2 cellular contexts compared by ENCODE assay signal in the genomic region with DNA sequence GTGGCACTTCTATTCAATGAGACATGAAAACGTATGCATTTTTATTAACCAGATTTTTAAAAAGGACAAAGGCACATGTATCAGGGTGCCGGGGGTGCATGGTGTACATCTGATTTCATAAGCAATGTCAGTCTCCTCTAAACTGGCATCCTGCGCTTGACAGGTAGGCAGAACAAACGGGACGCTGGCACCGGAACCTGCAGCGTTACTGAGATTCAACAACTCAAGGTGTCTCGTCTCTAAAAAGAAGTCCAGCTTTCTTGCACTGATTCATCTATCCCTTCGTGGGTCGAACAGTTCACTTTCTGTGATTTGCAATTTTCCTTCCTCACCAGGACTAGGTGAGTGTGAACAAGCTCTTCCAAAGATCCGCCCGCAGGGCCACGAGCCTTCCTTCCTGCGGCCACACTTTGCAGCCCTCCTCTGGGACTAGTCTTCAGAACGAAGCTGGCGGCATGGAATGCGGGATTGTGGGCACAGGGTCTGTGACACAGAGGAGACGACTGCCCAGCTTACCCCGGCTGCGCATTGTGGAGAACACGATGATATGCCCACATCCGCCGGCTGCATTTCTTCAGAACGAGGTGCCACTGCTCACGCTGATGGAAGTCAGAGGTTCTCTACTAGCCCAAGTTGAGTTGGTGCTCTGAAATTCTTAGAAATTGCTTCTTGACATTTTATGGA.
TF ChIP-seq lines count a peak whose summit lies in the region.

No MANE protein-coding gene starts in this region.

TF ChIP-seq in SK-N-SH, 30 proteins besides CTCF, POLR2A, EP300 and RAD21 (continued from another document):
- no peak for TF ChIP-seq TAF1 (IDR thresholded peaks at IDR 0.05; ENCODE audit: borderline replicate concordance, low read depth, low read length)
- no peak for TF ChIP-seq CHD2 (IDR thresholded peaks at IDR 0.05; ENCODE audit: low read length, partially characterized antibody)
- TF ChIP-seq, protein P1, sequence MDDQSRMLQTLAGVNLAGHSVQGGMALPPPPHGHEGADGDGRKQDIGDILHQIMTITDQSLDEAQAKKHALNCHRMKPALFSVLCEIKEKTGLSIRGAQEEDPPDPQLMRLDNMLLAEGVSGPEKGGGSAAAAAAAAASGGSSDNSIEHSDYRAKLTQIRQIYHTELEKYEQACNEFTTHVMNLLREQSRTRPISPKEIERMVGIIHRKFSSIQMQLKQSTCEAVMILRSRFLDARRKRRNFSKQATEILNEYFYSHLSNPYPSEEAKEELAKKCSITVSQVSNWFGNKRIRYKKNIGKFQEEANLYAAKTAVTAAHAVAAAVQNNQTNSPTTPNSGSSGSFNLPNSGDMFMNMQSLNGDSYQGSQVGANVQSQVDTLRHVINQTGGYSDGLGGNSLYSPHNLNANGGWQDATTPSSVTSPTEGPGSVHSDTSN (IDR thresholded peaks at IDR 0.05) = no peak
- no peak for TF ChIP-seq FOSL2 (IDR thresholded peaks at IDR 0.05; ENCODE audit: borderline replicate concordance, low read depth)
- TF ChIP-seq, protein P2, sequence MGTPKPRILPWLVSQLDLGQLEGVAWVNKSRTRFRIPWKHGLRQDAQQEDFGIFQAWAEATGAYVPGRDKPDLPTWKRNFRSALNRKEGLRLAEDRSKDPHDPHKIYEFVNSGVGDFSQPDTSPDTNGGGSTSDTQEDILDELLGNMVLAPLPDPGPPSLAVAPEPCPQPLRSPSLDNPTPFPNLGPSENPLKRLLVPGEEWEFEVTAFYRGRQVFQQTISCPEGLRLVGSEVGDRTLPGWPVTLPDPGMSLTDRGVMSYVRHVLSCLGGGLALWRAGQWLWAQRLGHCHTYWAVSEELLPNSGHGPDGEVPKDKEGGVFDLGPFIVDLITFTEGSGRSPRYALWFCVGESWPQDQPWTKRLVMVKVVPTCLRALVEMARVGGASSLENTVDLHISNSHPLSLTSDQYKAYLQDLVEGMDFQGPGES (IDR thresholded peaks at IDR 0.05; ENCODE audit: low read depth, low read length) = no peak
- no peak for TF ChIP-seq POLR2AphosphoS5 (IDR thresholded peaks at IDR 0.05; ENCODE audit: low read depth, low read length)
- no peak for TF ChIP-seq NRF1 (IDR thresholded peaks at IDR 0.05; ENCODE audit: low read depth, low read length)
- TF ChIP-seq, protein P3, sequence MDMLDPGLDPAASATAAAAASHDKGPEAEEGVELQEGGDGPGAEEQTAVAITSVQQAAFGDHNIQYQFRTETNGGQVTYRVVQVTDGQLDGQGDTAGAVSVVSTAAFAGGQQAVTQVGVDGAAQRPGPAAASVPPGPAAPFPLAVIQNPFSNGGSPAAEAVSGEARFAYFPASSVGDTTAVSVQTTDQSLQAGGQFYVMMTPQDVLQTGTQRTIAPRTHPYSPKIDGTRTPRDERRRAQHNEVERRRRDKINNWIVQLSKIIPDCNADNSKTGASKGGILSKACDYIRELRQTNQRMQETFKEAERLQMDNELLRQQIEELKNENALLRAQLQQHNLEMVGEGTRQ (IDR thresholded peaks at IDR 0.05; ENCODE audit: borderline replicate concordance, low read depth, low read length) = no peak
TF ChIP-seq in SK-N-SH: peak in this region for 0.

TF ChIP-seq in SK-N-SH treated with all-trans-retinoic acid at 6 μM for 48 hours, 23 proteins besides CTCF, POLR2A, EP300 and RAD21 (continued from another document):
- TF ChIP-seq ZFP3 (CRISPR knock-in tag; IDR thresholded peaks at IDR 0.05) (no peak), GLIS3 (CRISPR knock-in tag; IDR thresholded peaks at IDR 0.05) (no peak), ZFP30 (CRISPR knock-in tag; IDR thresholded peaks at IDR 0.05) (no peak), OSR1 (CRISPR knock-in tag; IDR thresholded peaks at IDR 0.05) (no peak), CSDC2 (CRISPR knock-in tag; IDR thresholded peaks at IDR 0.05) (no peak), ESRRG (CRISPR knock-in tag; IDR thresholded peaks at IDR 0.05) (no peak), ZNF8 (CRISPR knock-in tag; IDR thresholded peaks at IDR 0.05) (no peak), ZNF565 (CRISPR knock-in tag; conservative IDR thresholded peaks at IDR 0.05; ENCODE audit: low read depth) (no peak), ARNTL (CRISPR knock-in tag; IDR thresholded peaks at IDR 0.05; ENCODE audit: borderline replicate concordance, low read depth) (no peak), TOX (CRISPR knock-in tag; IDR thresholded peaks at IDR 0.05; ENCODE audit: borderline replicate concordance) (no peak), ISL1 (CRISPR knock-in tag; IDR thresholded peaks at IDR 0.05) (no peak)
- TF ChIP-seq, protein P4, sequence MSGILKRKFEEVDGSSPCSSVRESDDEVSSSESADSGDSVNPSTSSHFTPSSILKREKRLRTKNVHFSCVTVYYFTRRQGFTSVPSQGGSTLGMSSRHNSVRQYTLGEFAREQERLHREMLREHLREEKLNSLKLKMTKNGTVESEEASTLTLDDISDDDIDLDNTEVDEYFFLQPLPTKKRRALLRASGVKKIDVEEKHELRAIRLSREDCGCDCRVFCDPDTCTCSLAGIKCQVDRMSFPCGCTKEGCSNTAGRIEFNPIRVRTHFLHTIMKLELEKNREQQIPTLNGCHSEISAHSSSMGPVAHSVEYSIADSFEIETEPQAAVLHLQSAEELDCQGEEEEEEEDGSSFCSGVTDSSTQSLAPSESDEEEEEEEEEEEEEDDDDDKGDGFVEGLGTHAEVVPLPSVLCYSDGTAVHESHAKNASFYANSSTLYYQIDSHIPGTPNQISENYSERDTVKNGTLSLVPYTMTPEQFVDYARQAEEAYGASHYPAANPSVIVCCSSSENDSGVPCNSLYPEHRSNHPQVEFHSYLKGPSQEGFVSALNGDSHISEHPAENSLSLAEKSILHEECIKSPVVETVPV (CRISPR knock-in tag; IDR thresholded peaks at IDR 0.05) = no peak
- TF ChIP-seq, protein P5, sequence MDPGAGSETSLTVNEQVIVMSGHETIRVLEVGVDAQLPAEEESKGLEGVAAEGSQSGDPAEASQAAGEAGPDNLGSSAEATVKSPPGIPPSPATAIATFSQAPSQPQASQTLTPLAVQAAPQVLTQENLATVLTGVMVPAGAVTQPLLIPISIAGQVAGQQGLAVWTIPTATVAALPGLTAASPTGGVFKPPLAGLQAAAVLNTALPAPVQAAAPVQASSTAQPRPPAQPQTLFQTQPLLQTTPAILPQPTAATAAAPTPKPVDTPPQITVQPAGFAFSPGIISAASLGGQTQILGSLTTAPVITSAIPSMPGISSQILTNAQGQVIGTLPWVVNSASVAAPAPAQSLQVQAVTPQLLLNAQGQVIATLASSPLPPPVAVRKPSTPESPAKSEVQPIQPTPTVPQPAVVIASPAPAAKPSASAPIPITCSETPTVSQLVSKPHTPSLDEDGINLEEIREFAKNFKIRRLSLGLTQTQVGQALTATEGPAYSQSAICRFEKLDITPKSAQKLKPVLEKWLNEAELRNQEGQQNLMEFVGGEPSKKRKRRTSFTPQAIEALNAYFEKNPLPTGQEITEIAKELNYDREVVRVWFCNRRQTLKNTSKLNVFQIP (CRISPR knock-in tag; IDR thresholded peaks at IDR 0.05; ENCODE audit: borderline replicate concordance, low read depth) = no peak
- TF ChIP-seq, protein P6, sequence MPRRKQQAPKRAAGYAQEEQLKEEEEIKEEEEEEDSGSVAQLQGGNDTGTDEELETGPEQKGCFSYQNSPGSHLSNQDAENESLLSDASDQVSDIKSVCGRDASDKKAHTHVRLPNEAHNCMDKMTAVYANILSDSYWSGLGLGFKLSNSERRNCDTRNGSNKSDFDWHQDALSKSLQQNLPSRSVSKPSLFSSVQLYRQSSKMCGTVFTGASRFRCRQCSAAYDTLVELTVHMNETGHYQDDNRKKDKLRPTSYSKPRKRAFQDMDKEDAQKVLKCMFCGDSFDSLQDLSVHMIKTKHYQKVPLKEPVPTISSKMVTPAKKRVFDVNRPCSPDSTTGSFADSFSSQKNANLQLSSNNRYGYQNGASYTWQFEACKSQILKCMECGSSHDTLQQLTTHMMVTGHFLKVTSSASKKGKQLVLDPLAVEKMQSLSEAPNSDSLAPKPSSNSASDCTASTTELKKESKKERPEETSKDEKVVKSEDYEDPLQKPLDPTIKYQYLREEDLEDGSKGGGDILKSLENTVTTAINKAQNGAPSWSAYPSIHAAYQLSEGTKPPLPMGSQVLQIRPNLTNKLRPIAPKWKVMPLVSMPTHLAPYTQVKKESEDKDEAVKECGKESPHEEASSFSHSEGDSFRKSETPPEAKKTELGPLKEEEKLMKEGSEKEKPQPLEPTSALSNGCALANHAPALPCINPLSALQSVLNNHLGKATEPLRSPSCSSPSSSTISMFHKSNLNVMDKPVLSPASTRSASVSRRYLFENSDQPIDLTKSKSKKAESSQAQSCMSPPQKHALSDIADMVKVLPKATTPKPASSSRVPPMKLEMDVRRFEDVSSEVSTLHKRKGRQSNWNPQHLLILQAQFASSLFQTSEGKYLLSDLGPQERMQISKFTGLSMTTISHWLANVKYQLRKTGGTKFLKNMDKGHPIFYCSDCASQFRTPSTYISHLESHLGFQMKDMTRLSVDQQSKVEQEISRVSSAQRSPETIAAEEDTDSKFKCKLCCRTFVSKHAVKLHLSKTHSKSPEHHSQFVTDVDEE (CRISPR knock-in tag; IDR thresholded peaks at IDR 0.05) = no peak
- TF ChIP-seq, protein P7, sequence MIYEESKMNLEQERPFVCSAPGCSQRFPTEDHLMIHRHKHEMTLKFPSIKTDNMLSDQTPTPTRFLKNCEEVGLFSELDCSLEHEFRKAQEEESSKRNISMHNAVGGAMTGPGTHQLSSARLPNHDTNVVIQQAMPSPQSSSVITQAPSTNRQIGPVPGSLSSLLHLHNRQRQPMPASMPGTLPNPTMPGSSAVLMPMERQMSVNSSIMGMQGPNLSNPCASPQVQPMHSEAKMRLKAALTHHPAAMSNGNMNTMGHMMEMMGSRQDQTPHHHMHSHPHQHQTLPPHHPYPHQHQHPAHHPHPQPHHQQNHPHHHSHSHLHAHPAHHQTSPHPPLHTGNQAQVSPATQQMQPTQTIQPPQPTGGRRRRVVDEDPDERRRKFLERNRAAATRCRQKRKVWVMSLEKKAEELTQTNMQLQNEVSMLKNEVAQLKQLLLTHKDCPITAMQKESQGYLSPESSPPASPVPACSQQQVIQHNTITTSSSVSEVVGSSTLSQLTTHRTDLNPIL (CRISPR knock-in tag; IDR thresholded peaks at IDR 0.05; ENCODE audit: low read depth) = no peak
